Comparison of ENCODE assay signal across 11 cellular contexts in genomic region chr14:79842270-79842669, GRCh38.
A peak's percentile ranks its signal among the peaks of the same experiment; 100 is the strongest.
DNase-seq lines count a peak whose midpoint lies in the region; ATAC-seq and TF ChIP-seq lines count a peak whose summit lies in the region.
"Had no signal": no experiment of that assay in that cellular context is flagged by ENCODE, and none has a peak within 500 bp of the region (broad histone marks: within the 10 kb centered on the region; RNA-seq: fewer than 3 reads in every experiment).

No MANE protein-coding gene starts in this region.

- CTCF ChIA-PET in AG04449 (lab: Yijun Ruan, JAX), result no interaction called here

- POLR2A ChIA-PET in AG04449 (lab: Yijun Ruan, JAX), result interaction anchor here (0.7 kb wide), 1 partner anchor 258 kb away, joined by 3 read pairs; no protein-coding TSS in a partner anchor

- H3K9me3 ChIP-seq in right lobe of liver, result no peaks in the 10 kb centered on the region
- H3K9me3 ChIP-seq: testis had no signal

- whole genome bisulfite sequencing in right lobe of liver (ENCODE audit: insufficient coverage, low coverage, low lambda C conversion rate, missing lambda C conversion rate), result 31% methylated on average over 3 of the region's 3 CpGs

- DNase-seq in AG04449 (ENCODE audit: low read depth, low spot score) (peak; percentile 34), LHCN-M2 (ENCODE audit: low read depth) (peak; percentile 51), epithelial cell of esophagus (ENCODE audit: low read depth) (peak; percentile 21), right lobe of liver (peak in 1 of 3 donors; percentile 48), NCI-H2227 (lab: John Stamatoyannopoulos, UW; ENCODE audit: unreplicated experiment) (no peak), occipital lobe (lab: John Stamatoyannopoulos, UW) (no peak), OCI-M1 (lab: John Stamatoyannopoulos, UW) (no peak), CD14-positive monocyte (ENCODE audit: low spot score) (no peak)
- DNase-seq: NCI-H1436 treated with DMSO at 0.1 percent for 48 hours, testis had no signal

- H3K9me3 Mint-ChIP-seq in CD14-positive monocyte, result peaks cover 0 to 6% (median 3%) of the 10 kb centered on the region in 7 donors

- no peaks in the 10 kb centered on the region for H3K4me1 Mint-ChIP-seq in CD14-positive monocyte

- H3K27ac ChIP-seq in right lobe of liver, result peak overlapping the region; percentile 25 to 65 (median 53)
- H3K27ac ChIP-seq: BLaER1 treated with 17β-estradiol and CSF1 and Interleukin-3, amounts not matched to agents 10 nM and 100 nM; testis had no signal

- H3K36me3 ChIP-seq in right lobe of liver, result no peaks in the 10 kb centered on the region

- no peak overlapping the region for H3K4me3 Mint-ChIP-seq in CD14-positive monocyte

- peak; percentile 69 to 96 (median 70) for ATAC-seq in right lobe of liver

- TF ChIP-seq CTCF in AG04449 (IDR thresholded peaks at IDR 0.05; ENCODE audit: insufficient read depth, low read length, missing control alignments), result no peak
- TF ChIP-seq CTCF in epithelial cell of esophagus (IDR thresholded peaks at IDR 0.05; ENCODE audit: insufficient read depth, low read depth, low read length, missing control alignments), result no peak
- TF ChIP-seq CTCF in right lobe of liver (IDR thresholded peaks at IDR 0.05), result no peak
- no peak for TF ChIP-seq CTCF in CD14-positive monocyte (IDR thresholded peaks at IDR 0.05)

- no peak overlapping the region for H3K4me3 ChIP-seq in AG04449 (ENCODE audit: low read depth, low read length)
- H3K4me3 ChIP-seq in epithelial cell of esophagus (ENCODE audit: low read length), result no peak overlapping the region
- no peak overlapping the region for H3K4me3 ChIP-seq in right lobe of liver
- H3K4me3 ChIP-seq: BLaER1 treated with 17β-estradiol and CSF1 and Interleukin-3, amounts not matched to agents 10 nM and 100 nM; testis had no signal

- no peaks in the 10 kb centered on the region for H3K27me3 ChIP-seq in right lobe of liver
- H3K27me3 ChIP-seq: BLaER1 treated with 17β-estradiol and CSF1 and Interleukin-3, amounts not matched to agents 10 nM and 100 nM; testis had no signal

- TF ChIP-seq POLR2A in right lobe of liver (IDR thresholded peaks at IDR 0.05), result no peak

- no peaks in the 10 kb centered on the region for H3K36me3 Mint-ChIP-seq in CD14-positive monocyte

- no peaks in the 10 kb centered on the region for H3K27me3 Mint-ChIP-seq in CD14-positive monocyte (ENCODE audit: low read depth in 3 of 3)

- H3K27ac Mint-ChIP-seq in CD14-positive monocyte, result no peak overlapping the region

- H3K4me1 ChIP-seq in right lobe of liver, result peaks cover 0 to 36% (median 12%) of the 10 kb centered on the region in 4 donors
- H3K4me1 ChIP-seq: testis had no signal

- intact Hi-C loops in right lobe of liver (cut with DNase I), result no loop called here
- intact Hi-C loops in CD14-positive monocyte (cut with micrococcal nuclease), result no loop called here

Comparison
In these comparisons a context has a peak if more than half of its experiments do, and no peak if none do; other contexts are left out.
1. DNase-seq: peak in AG04449 (single experiment), LHCN-M2 (single experiment) and epithelial cell of esophagus (single experiment); none in NCI-H2227 (single experiment), occipital lobe (single experiment), OCI-M1 (single experiment) and CD14-positive monocyte (single experiment).